Comparison of ENCODE assay signal across 10 cellular contexts in genomic region chr7:26688936-26689506, GRCh38.
DNase-seq lines count a peak whose midpoint lies in the region; ATAC-seq and TF ChIP-seq lines count a peak whose summit lies in the region.
"Had no signal": no experiment of that assay in that cellular context is flagged by ENCODE, and none has a peak within 500 bp of the region (broad histone marks: within the 10 kb centered on the region; RNA-seq: fewer than 3 reads in every experiment).

No MANE protein-coding gene starts in this region.

- no peaks in the 10 kb centered on the region for H3K27me3 ChIP-seq in GM23338 (ENCODE audit: insufficient read depth)
- H3K27me3 ChIP-seq in CD8-positive, alpha-beta memory T cell (ENCODE audit: insufficient read depth, low read length, poor library complexity, severe bottlenecking), result no peaks in the 10 kb centered on the region

- no peaks in the 10 kb centered on the region for H3K36me3 Mint-ChIP-seq in GM23338 (ENCODE audit: low read depth)
- H3K36me3 Mint-ChIP-seq in CD8-positive, alpha-beta memory T cell, result no peaks in the 10 kb centered on the region

- H3K4me1 Mint-ChIP-seq in GM23338, result peaks cover 24% of the 10 kb centered on the region
- H3K4me1 Mint-ChIP-seq in CD8-positive, alpha-beta memory T cell, result peaks cover 0 to 4% (median 0%) of the 10 kb centered on the region in 3 donors

- no peak for DNase-seq in left lobe of liver (ENCODE audit: low spot score)
- DNase-seq in GM23338 (ENCODE audit: low spot score), result no peak
- DNase-seq in CD8-positive, alpha-beta memory T cell, result no peak
- DNase-seq in 8988T, result no peak
- DNase-seq in NCI-H345 treated with DMSO at 0.1 percent for 48 hours (lab: John Stamatoyannopoulos, UW; ENCODE audit: unreplicated experiment), result no peak
- DNase-seq: activated gamma-delta T cell, DND-41 had no signal

- no peaks in the 10 kb centered on the region for H3K79me2 ChIP-seq in GM23338 (replicated peaks; ENCODE audit: insufficient read depth)

- no peak overlapping the region for H3K27ac Mint-ChIP-seq in GM23338
- H3K27ac Mint-ChIP-seq in CD8-positive, alpha-beta memory T cell, result peak overlapping the region in 1 of 8 donors; percentile 9

- H3K4me3 ChIP-seq in GM23338, result no peak overlapping the region
- no peak overlapping the region for H3K4me3 ChIP-seq in CD8-positive, alpha-beta memory T cell (ENCODE audit: low read length)

- no peaks in the 10 kb centered on the region for H3K9me2 ChIP-seq in GM23338 (ENCODE audit: insufficient read depth)

- peaks cover 24% of the 10 kb centered on the region for H3K4me1 ChIP-seq in GM23338 (ENCODE audit: insufficient read depth)
- no peaks in the 10 kb centered on the region for H3K4me1 ChIP-seq in CD8-positive, alpha-beta memory T cell (ENCODE audit: insufficient read depth, low read length)

- no peaks in the 10 kb centered on the region for H3K9me3 Mint-ChIP-seq in GM23338
- H3K9me3 Mint-ChIP-seq in CD8-positive, alpha-beta memory T cell, result no peaks in the 10 kb centered on the region

- no peak overlapping the region for H3K4me2 ChIP-seq in GM23338

- no peak overlapping the region for H2AFZ ChIP-seq in GM23338

- H3K27ac ChIP-seq in GM23338 (ENCODE audit: low read depth), result no peak overlapping the region
- no peak overlapping the region for H3K27ac ChIP-seq in CD8-positive, alpha-beta memory T cell (ENCODE audit: low read depth, low read length)

- no peak for TF ChIP-seq CTCF in GM23338 (conservative IDR thresholded peaks at IDR 0.05; ENCODE audit: low read depth in 2 of 2)

- H3F3A ChIP-seq in GM23338 (replicated peaks; ENCODE audit: low read depth), result no peaks in the 10 kb centered on the region

- no peaks in the 10 kb centered on the region for H3K9me3 ChIP-seq in CD8-positive, alpha-beta memory T cell (ENCODE audit: low read length)

- CTCF ChIA-PET in CD8-positive, alpha-beta memory T cell (lab: Charles Lee), result interaction anchor here (4.2 kb wide), 1 partner anchor 472 kb away, joined by 20 read pairs; no protein-coding TSS in a partner anchor

- H3K36me3 ChIP-seq in GM23338 (ENCODE audit: insufficient read depth), result no peaks in the 10 kb centered on the region
- no peaks in the 10 kb centered on the region for H3K36me3 ChIP-seq in CD8-positive, alpha-beta memory T cell (ENCODE audit: insufficient read depth, low read length)

- H3K4me3 Mint-ChIP-seq in GM23338, result no peak overlapping the region
- H3K4me3 Mint-ChIP-seq in CD8-positive, alpha-beta memory T cell, result no peak overlapping the region

- ATAC-seq in GM18499 (IDR thresholded peaks at IDR 0.05; ENCODE audit: insufficient read depth, unreplicated experiment) (peak; percentile 66), GM21717 (IDR thresholded peaks at IDR 0.05; ENCODE audit: unreplicated experiment) (peak; percentile 78), HG03520 (IDR thresholded peaks at IDR 0.05; ENCODE audit: unreplicated experiment) (peak; percentile 83), left lobe of liver (peak; percentile 69), GM23338 (no peak)

- no peaks in the 10 kb centered on the region for H4K20me1 ChIP-seq in GM23338 (replicated peaks; ENCODE audit: insufficient read depth)

- POLR2A ChIA-PET in CD8-positive, alpha-beta memory T cell (lab: Charles Lee), result no interaction called here

- no peaks in the 10 kb centered on the region for H3K27me3 Mint-ChIP-seq in GM23338 (ENCODE audit: insufficient read depth, low read depth, poor library complexity)
- peaks cover 0 to 13% of the 10 kb centered on the region in 2 donors for H3K27me3 Mint-ChIP-seq in CD8-positive, alpha-beta memory T cell

TF ChIP-seq in GM23338, 12 proteins besides CTCF, POLR2A, EP300 and RAD21 (continues in another document):
- no peak for TF ChIP-seq STAT1 (IDR thresholded peaks at IDR 0.05; ENCODE audit: unreplicated experiment)
- no peak for TF ChIP-seq ZNF331 (CRISPR knock-in tag; IDR thresholded peaks at IDR 0.05; ENCODE audit: low read depth)
- no peak for TF ChIP-seq EZH2phosphoT487 (IDR thresholded peaks at IDR 0.05; ENCODE audit: unreplicated experiment)
- TF ChIP-seq CREB1 (CRISPR knock-in tag; IDR thresholded peaks at IDR 0.05; ENCODE audit: low read depth), result no peak
- no peak for TF ChIP-seq NANOG (IDR thresholded peaks at IDR 0.05; ENCODE audit: borderline replicate concordance)
- TF ChIP-seq, protein P1, sequence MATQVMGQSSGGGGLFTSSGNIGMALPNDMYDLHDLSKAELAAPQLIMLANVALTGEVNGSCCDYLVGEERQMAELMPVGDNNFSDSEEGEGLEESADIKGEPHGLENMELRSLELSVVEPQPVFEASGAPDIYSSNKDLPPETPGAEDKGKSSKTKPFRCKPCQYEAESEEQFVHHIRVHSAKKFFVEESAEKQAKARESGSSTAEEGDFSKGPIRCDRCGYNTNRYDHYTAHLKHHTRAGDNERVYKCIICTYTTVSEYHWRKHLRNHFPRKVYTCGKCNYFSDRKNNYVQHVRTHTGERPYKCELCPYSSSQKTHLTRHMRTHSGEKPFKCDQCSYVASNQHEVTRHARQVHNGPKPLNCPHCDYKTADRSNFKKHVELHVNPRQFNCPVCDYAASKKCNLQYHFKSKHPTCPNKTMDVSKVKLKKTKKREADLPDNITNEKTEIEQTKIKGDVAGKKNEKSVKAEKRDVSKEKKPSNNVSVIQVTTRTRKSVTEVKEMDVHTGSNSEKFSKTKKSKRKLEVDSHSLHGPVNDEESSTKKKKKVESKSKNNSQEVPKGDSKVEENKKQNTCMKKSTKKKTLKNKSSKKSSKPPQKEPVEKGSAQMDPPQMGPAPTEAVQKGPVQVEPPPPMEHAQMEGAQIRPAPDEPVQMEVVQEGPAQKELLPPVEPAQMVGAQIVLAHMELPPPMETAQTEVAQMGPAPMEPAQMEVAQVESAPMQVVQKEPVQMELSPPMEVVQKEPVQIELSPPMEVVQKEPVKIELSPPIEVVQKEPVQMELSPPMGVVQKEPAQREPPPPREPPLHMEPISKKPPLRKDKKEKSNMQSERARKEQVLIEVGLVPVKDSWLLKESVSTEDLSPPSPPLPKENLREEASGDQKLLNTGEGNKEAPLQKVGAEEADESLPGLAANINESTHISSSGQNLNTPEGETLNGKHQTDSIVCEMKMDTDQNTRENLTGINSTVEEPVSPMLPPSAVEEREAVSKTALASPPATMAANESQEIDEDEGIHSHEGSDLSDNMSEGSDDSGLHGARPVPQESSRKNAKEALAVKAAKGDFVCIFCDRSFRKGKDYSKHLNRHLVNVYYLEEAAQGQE (IDR thresholded peaks at IDR 0.05; ENCODE audit: unreplicated experiment), result no peak
- no peak for TF ChIP-seq POLR2AphosphoS5 (IDR thresholded peaks at IDR 0.05; ENCODE audit: low read depth)
- no peak for TF ChIP-seq EZH2 (IDR thresholded peaks at IDR 0.05; ENCODE audit: low read depth, unreplicated experiment)
- no peak for TF ChIP-seq ZNF462 (CRISPR knock-in tag; IDR thresholded peaks at IDR 0.05)
